In the genomic region with DNA sequence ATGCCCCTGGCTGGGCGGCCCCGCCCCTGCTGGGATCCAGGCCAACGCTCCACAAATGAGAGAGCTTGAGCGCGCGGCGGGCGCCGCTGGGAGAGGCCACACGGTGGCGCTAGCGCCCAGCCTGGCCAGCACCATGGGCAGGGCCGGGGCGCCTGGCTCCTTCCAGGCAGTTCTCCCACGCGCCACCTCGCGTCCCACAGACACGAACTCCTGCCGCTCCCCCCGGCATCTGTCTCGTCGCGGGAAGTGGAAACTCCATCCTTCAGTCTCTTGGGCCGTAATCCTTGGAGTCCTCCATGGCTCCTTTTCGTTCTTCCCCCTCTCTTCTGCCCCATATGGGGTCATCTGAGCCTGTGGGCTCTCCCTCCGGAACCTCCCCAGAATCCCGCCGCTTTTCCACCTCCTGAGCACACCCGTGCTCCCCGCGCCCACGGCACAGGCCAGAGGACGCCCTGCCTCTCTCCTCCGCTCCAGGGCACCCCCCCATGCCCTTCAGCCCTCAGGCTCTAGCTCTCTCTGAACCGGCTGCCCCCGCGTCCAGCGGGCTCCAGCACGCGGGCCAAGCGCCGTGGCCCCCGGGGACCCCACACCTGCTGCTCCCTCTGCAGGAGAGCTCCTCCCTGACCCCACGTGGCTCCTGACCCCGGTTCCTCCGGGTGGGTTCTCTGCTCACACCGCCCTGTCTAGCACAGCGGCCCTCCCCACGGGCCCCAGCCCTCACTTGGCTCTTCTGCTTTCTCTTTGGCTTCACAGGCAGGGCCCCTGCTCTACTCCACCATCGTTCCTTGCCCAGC, we compare ENCODE assay signal across 8 cellular contexts. TPM values are rescaled to one million over a fixed set of nuclear protein-coding genes. Genes with fewer than 3 reads are reported as not detected.
DNase-seq lines count a peak whose midpoint lies in the region; ATAC-seq, FAIRE-seq and TF ChIP-seq lines count a peak whose summit lies in the region.

No MANE protein-coding gene starts in this region.

- TF ChIP-seq CTCF in fibroblast of mammary gland (conservative IDR thresholded peaks at IDR 0.05; ENCODE audit: control insufficient read depth, insufficient read depth, low read depth, low read length) = peak; percentile 59

- H3K4me3 ChIP-seq in fibroblast of mammary gland (ENCODE audit: control insufficient read depth, low read depth, low read length) = peak overlapping the region; percentile 38

- peaks cover 2 to 24% (median 13%) of the 10 kb centered on the region in 4 donors for H3K4me1 Mint-ChIP-seq in naive thymus-derived CD8-positive, alpha-beta T cell
- peaks cover 7% of the 10 kb centered on the region for H3K4me1 Mint-ChIP-seq in stimulated activated effector memory CD8-positive, alpha-beta T cell treated with anti-CD3 and anti-CD28 coated beads, Interleukin-12 subunit alpha, Interleukin-12 subunit beta, amount 100 ng/mL, for 72 hours

- no peaks in the 10 kb centered on the region for H3K36me3 Mint-ChIP-seq in naive thymus-derived CD8-positive, alpha-beta T cell
- H3K36me3 Mint-ChIP-seq in stimulated activated effector memory CD8-positive, alpha-beta T cell treated with anti-CD3 and anti-CD28 coated beads, Interleukin-12 subunit alpha, Interleukin-12 subunit beta, amount 100 ng/mL, for 72 hours = peaks cover 53% of the 10 kb centered on the region

- H3K27me3 Mint-ChIP-seq in naive thymus-derived CD8-positive, alpha-beta T cell = no peaks in the 10 kb centered on the region

- no peaks in the 10 kb centered on the region for H3K9me3 Mint-ChIP-seq in naive thymus-derived CD8-positive, alpha-beta T cell
- H3K9me3 Mint-ChIP-seq in stimulated activated effector memory CD8-positive, alpha-beta T cell treated with anti-CD3 and anti-CD28 coated beads, Interleukin-12 subunit alpha, Interleukin-12 subunit beta, amount 100 ng/mL, for 72 hours = no peaks in the 10 kb centered on the region

- POLR2A ChIA-PET in naive thymus-derived CD8-positive, alpha-beta T cell (lab: Charles Lee) = no interaction called here

- ATAC-seq in naive thymus-derived CD8-positive, alpha-beta T cell = peak; percentile 88 to 89
- peak; percentile 82 for ATAC-seq in stimulated activated effector memory CD8-positive, alpha-beta T cell treated with anti-CD3 and anti-CD28 coated beads, Interleukin-12 subunit alpha, Interleukin-12 subunit beta, amount 100 ng/mL, for 72 hours

- peak overlapping the region in 7 of 10 donors; percentile 32 to 75 (median 52) for H3K4me3 Mint-ChIP-seq in naive thymus-derived CD8-positive, alpha-beta T cell
- peak overlapping the region; percentile 7 for H3K4me3 Mint-ChIP-seq in stimulated activated effector memory CD8-positive, alpha-beta T cell treated with anti-CD3 and anti-CD28 coated beads, Interleukin-12 subunit alpha, Interleukin-12 subunit beta, amount 100 ng/mL, for 72 hours

- DNase-seq in AG20443 (ENCODE audit: low spot score) (peak; percentile 97), GM19239 (ENCODE audit: insufficient read length, low spot score) (peak; percentile 95), HuH-7 (ENCODE audit: low spot score) (peak; percentile 97), OCI-M2 (lab: John Stamatoyannopoulos, UW; ENCODE audit: unreplicated experiment) (peak; percentile 6), activated T-helper 1 cell treated with Interleukin-2 at 50 U/mL for 16 hours (ENCODE audit: low read depth) (peak; percentile 44), fibroblast of mammary gland (ENCODE audit: low read depth) (peak; percentile 77)
- peak in 8 of 10 donors; percentile 26 to 58 (median 43) for DNase-seq in naive thymus-derived CD8-positive, alpha-beta T cell
- DNase-seq in stimulated activated effector memory CD8-positive, alpha-beta T cell treated with anti-CD3 and anti-CD28 coated beads, Interleukin-12 subunit alpha, Interleukin-12 subunit beta, amount 100 ng/mL, for 72 hours (ENCODE audit: low spot score in 2 of 2) = peak; percentile 69 to 78

- H3K27ac Mint-ChIP-seq in naive thymus-derived CD8-positive, alpha-beta T cell = peak overlapping the region in 2 of 10 donors; percentile 12 to 34
- no peak overlapping the region for H3K27ac Mint-ChIP-seq in stimulated activated effector memory CD8-positive, alpha-beta T cell treated with anti-CD3 and anti-CD28 coated beads, Interleukin-12 subunit alpha, Interleukin-12 subunit beta, amount 100 ng/mL, for 72 hours

- peak; percentile 82 for FAIRE-seq in GM19239 (lab: Jason Lieb, UNC)

RNA-seq across cellular contexts. Expression of gene EDN2, which starts 31.9 kb away (rescaled TPM):
- not detected for total RNA-seq in naive thymus-derived CD8-positive, alpha-beta T cell
- polyA plus RNA-seq in naive thymus-derived CD8-positive, alpha-beta T cell = not detected

Comparison
In these comparisons a context has a peak if more than half of its experiments do, and no peak if none do; other contexts are left out.
1. Peak in every context shown above with its lines: DNase-seq, ATAC-seq and H3K4me3 ChIP-seq.
2. DNase-seq: peak in every context shown above with its lines; median percentile 97 in AG20443; 97 in HuH-7; 95 in GM19239; 77 in fibroblast of mammary gland; 74 in stimulated activated effector memory CD8-positive, alpha-beta T cell treated with anti-CD3 and anti-CD28 coated beads, Interleukin-12 subunit alpha, Interleukin-12 subunit beta, amount 100 ng/mL, for 72 hours; 44 in activated T-helper 1 cell treated with Interleukin-2 at 50 U/mL for 16 hours; 43 in naive thymus-derived CD8-positive, alpha-beta T cell; 6 in OCI-M2.